ENCODE assay signal across 8 cellular contexts in genomic region chr4:128068927-128069326, GRCh38. TPM values are rescaled to one million over a fixed set of nuclear protein-coding genes. Genes with fewer than 3 reads are reported as not detected.
DNase-seq lines count a peak whose midpoint lies in the region; ATAC-seq lines count a peak whose summit lies in the region.

No MANE protein-coding gene starts in this region.

- DNase-seq in D341Med (ENCODE audit: low spot score): peak; percentile 51
- peak; percentile 67 for DNase-seq in SK-MEL-5 (ENCODE audit: low read depth, low spot score)
- peak; percentile 61 for DNase-seq in islet precursor cell
- DNase-seq in activated CD4-positive, CD25-positive, alpha-beta regulatory T cell treated with anti-CD3 and anti-CD28 coated beads, Interleukin-2, amount 50 U/mL, for 72 hours: no peak
- no peak for DNase-seq in SHP77 (lab: John Stamatoyannopoulos, UW)

- in situ Hi-C loops in SK-MEL-5 (cut with HindIII; ENCODE audit: low pct_unique_long_range_greater_than_20kb, low sequenced_read_pairs): no loop called here

- ATAC-seq in GM21423 (IDR thresholded peaks at IDR 0.05; ENCODE audit: unreplicated experiment): peak; percentile 65
- no peak for ATAC-seq in GM18502 (IDR thresholded peaks at IDR 0.05; ENCODE audit: poor library complexity, unreplicated experiment)
- ATAC-seq in HG03378 (IDR thresholded peaks at IDR 0.05; ENCODE audit: unreplicated experiment): no peak

RNA-seq across cellular contexts. Expression of gene LARP1B, which starts 7.8 kb away (rescaled TPM):
- total RNA-seq in SK-MEL-5 (2014; rRNA removed; shearing (Covaris generic)): 11.7 and 13.4 TPM in 2 replicates
- 5.1 and 6.1 TPM in 2 replicates for polyA plus RNA-seq in SK-MEL-5 (2015; cell fraction: cytosol; rRNA removed)
- polyA plus RNA-seq in SK-MEL-5 (2015; cell fraction: nucleus; rRNA removed): 12.3 and 13.0 TPM in 2 replicates

Comparison
In these comparisons a context has a peak if more than half of its experiments do, and no peak if none do; other contexts are left out.
1. DNase-seq: peak in D341Med (single experiment), SK-MEL-5 (single experiment) and islet precursor cell (single experiment); none in activated CD4-positive, CD25-positive, alpha-beta regulatory T cell treated with anti-CD3 and anti-CD28 coated beads, Interleukin-2, amount 50 U/mL, for 72 hours (single experiment) and SHP77 (0 of 2).